ENCODE assay signal across 27 cellular contexts in genomic region chr9:14830057-14830456, GRCh38.
"Had no signal": no experiment of that assay in that cellular context is flagged by ENCODE, and none has a peak within 500 bp of the region (broad histone marks: within the 10 kb centered on the region; RNA-seq: fewer than 3 reads in every experiment).

No MANE protein-coding gene starts in this region.

- H3K4me1 ChIP-seq: stomach, suprapubic skin, testis, thyroid gland, tibial artery, tibial nerve, transverse colon, uterus, vagina had no signal

- DNase-seq: stimulated activated CD4-positive, alpha-beta T cell treated with anti-CD3 and anti-CD28 coated beads, Interleukin-2, amount 100 ng/mL, for 48 hours; stimulated activated CD4-positive, alpha-beta T cell treated with anti-CD3 and anti-CD28 coated beads, Interleukin-4, amount 100 ng/mL, for 1 hour; stimulated activated CD4-positive, alpha-beta T cell treated with anti-CD3 and anti-CD28 coated beads, Interleukin-4, amount 100 ng/mL, for 24 hours; stimulated activated CD4-positive, alpha-beta T cell treated with anti-CD3 and anti-CD28 coated beads, Interleukin-4, amount 100 ng/mL, for 4 hours; stimulated activated CD8-positive, alpha-beta memory T cell treated with anti-CD3 and anti-CD28 coated beads, Interleukin-4, amount 100 ng/mL, for 48 hours; stimulated activated naive B cell treated with anti-CD40 and anti-IgM and Interleukin-4, amounts not matched to agents 10 μg/mL and 1 μg/mL and 100 μg/mL, for 72 hours; stimulated activated naive CD4-positive, alpha-beta T cell; stimulated activated naive CD4-positive, alpha-beta T cell treated with Interleukin-2 at 50 U/mL for 16 hours; stimulated activated naive CD8-positive, alpha-beta T cell treated with anti-CD3 and anti-CD28 coated beads, Interleukin-15, amount 100 ng/mL, for 72 hours; stimulated activated naive CD8-positive, alpha-beta T cell treated with anti-CD3 and anti-CD28 coated beads, Interleukin-15, Interleukin-2, amounts not matched to agents 100 U/mL and 50 U/mL, for 24 hours; stomach; substantia nigra; testis; thyroid gland; tibial artery; transverse colon; trophoblast cell; upper lobe of left lung; upper lobe of right lung; uterus had no signal

- ATAC-seq: stimulated activated effector memory CD8-positive, alpha-beta T cell treated with anti-CD3 and anti-CD28 coated beads, Interleukin-12 subunit alpha, Interleukin-12 subunit beta, amount 100 ng/mL, for 72 hours; stimulated activated memory B cell treated with anti-CD40 and anti-IgM and Interleukin-4, amounts not matched to agents 10 μg/mL and 1 μg/mL and 100 μg/mL, for 72 hours; stimulated activated naive B cell treated with anti-CD40 and anti-IgM and Interleukin-4, amounts not matched to agents 10 μg/mL and 1 μg/mL and 100 μg/mL, for 72 hours; stimulated activated naive CD8-positive, alpha-beta T cell treated with anti-CD3 and anti-CD28 coated beads, Interleukin-15, amount 100 ng/mL, for 72 hours; stimulated activated naive CD8-positive, alpha-beta T cell treated with anti-CD3 and anti-CD28 coated beads, Interleukin-15, Interleukin-2, amounts not matched to agents 100 U/mL and 50 U/mL, for 24 hours; upper lobe of right lung had no signal

- H3K4me3 ChIP-seq: stomach, suprapubic skin, testis, thoracic aorta, thyroid gland, tibial artery, tibial nerve, transverse colon, upper lobe of left lung, upper lobe of right lung, uterus, vagina had no signal

- H3K36me3 ChIP-seq: stomach, suprapubic skin, thyroid gland, tibial nerve, transverse colon, upper lobe of left lung, upper lobe of right lung, uterus, vagina had no signal

- FAIRE-seq: urothelium cell line had no signal

- H3K27me3 ChIP-seq: stomach, suprapubic skin, testis, thyroid gland, tibial artery, tibial nerve, transverse colon, upper lobe of left lung, upper lobe of right lung, uterus, vagina had no signal

- H3K27ac ChIP-seq: stomach, suprapubic skin, testis, thoracic aorta, thyroid gland, tibial artery, tibial nerve, transverse colon, upper lobe of left lung, upper lobe of right lung, uterus, vagina had no signal

- H3K9me3 ChIP-seq: stomach, suprapubic skin, testis, thoracic aorta, thyroid gland, tibial artery, tibial nerve, transverse colon, upper lobe of left lung, upper lobe of right lung, uterus, vagina had no signal
